ENCODE assay signal across 20 cellular contexts in the genomic region with DNA sequence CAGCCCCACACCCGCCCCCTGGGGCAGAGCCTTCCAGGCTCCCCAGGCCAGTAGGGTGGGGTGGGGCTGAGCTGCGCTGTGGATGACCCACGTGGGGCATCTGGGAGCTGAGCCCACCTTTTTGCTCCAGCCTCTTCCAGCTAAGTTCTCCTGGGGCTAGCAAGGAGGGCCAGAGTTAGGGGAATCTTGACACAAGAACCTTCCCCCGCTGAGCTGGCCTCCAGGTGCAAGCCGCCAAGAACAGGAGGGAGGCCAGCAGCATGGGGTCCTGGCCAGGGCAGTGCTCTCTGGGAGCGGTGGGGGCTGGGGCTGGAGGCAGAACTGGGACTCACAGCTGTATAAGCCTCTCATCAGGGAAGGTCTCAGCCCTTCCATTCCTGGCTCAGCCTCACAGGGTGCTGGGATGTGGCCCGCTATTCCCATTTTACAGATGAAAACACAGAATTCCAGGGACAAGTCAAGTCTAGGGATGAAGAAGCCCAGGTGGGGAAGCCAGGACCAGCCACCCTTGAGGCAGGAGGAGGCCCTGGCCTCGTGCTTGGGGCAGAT. TPM values are rescaled to one million over a fixed set of nuclear protein-coding genes. Genes with fewer than 3 reads are reported as not detected.
DNase-seq lines count a peak whose midpoint lies in the region; ATAC-seq and TF ChIP-seq lines count a peak whose summit lies in the region.
"Had no signal": no experiment of that assay in that cellular context is flagged by ENCODE, and none has a peak within 500 bp of the region (broad histone marks: within the 10 kb centered on the region; RNA-seq: fewer than 3 reads in every experiment).

No MANE protein-coding gene starts in this region.

- H4K91ac ChIP-seq in IMR-90 (ENCODE audit: insufficient read depth, low read depth, low read length): no peak overlapping the region

- no peak overlapping the region for H3K27ac ChIP-seq in IMR-90 (ENCODE audit: insufficient read depth, low read length)
- H3K27ac ChIP-seq in left lung: no peak overlapping the region
- peak overlapping the region; percentile 97 for H3K27ac ChIP-seq in smooth muscle cell (ENCODE audit: low read depth)
- H3K27ac ChIP-seq: thoracic aorta had no signal

- H2AK9ac ChIP-seq in IMR-90 (replicated peaks; ENCODE audit: low read depth, low read length, poor library complexity): peak overlapping the region; percentile 42

- no peak overlapping the region for H3K4ac ChIP-seq in IMR-90 (ENCODE audit: low read depth, low read length)

- H3K4me3 ChIP-seq in IMR-90 (ENCODE audit: insufficient read depth, low read depth, low read length) (no peak overlapping the region), left lung (no peak overlapping the region), smooth muscle cell (no peak overlapping the region)
- H3K4me3 ChIP-seq: hepatocyte, thoracic aorta had no signal

- TF ChIP-seq RAD21 in IMR-90 (IDR thresholded peaks at IDR 0.05; ENCODE audit: low read length): no peak

- H3K27ac Mint-ChIP-seq in endothelial cell (ENCODE audit: unreplicated experiment): no peak overlapping the region
- H3K27ac Mint-ChIP-seq: activated naive CD4-positive, alpha-beta T cell treated with anti-CD3 and anti-CD28 coated beads, Interleukin-2, amount 50 U/mL, for 24 hours; B cell; mesothelial cell of epicardium; stimulated activated effector memory CD8-positive, alpha-beta T cell treated with anti-CD3 and anti-CD28 coated beads, Interleukin-12 subunit alpha, Interleukin-12 subunit beta, amount 100 ng/mL, for 72 hours had no signal

- no peaks in the 10 kb centered on the region for H3K4me1 Mint-ChIP-seq in endothelial cell (ENCODE audit: unreplicated experiment)

- no peaks in the 10 kb centered on the region for H3K79me1 ChIP-seq in IMR-90 (ENCODE audit: low read depth in 1 of 2, low read length in 2 of 2)

- no peaks in the 10 kb centered on the region for H4K20me1 ChIP-seq in IMR-90 (ENCODE audit: insufficient read depth, low read length)
- H4K20me1 ChIP-seq in smooth muscle cell (ENCODE audit: low read depth): no peaks in the 10 kb centered on the region

- H2AK5ac ChIP-seq in IMR-90 (ENCODE audit: low read depth, low read length): no peak overlapping the region; the same call in 1 of the 2 replicates

- 93% methylated on average over 3 of the region's 8 CpGs; no CpG with 5 or more reads in 1 of the 2 experiments for WGBS in IMR-90 (ENCODE audit: extremely low coverage in 2 of 2, insufficient read length in 1 of 2), 2 experiments
- WGBS in smooth muscle cell (ENCODE audit: low lambda C conversion rate): 75% methylated on average over 7 of the region's 8 CpGs

- POLR2A ChIA-PET in IMR-90 (lab: Charles Lee; ENCODE audit: unreplicated experiment): no interaction called here

- no peak overlapping the region; the same call in 1 of the 2 replicates for H2BK120ac ChIP-seq in IMR-90 (ENCODE audit: low read depth, low read length)

- no TSS peak for BruUV-seq in IMR-90 (replicated peaks; lab: Mats Ljungman, UMichigan)

- H4K5ac ChIP-seq in IMR-90 (ENCODE audit: low read depth, low read length): no peak overlapping the region

- no peak overlapping the region for H3K9ac ChIP-seq in IMR-90 (ENCODE audit: low read depth, low read length)
- H3K9ac ChIP-seq in smooth muscle cell (ENCODE audit: low read depth): peak overlapping the region; percentile 50

- H2BK15ac ChIP-seq in IMR-90 (ENCODE audit: low read depth, low read length): no peak overlapping the region

- H3K14ac ChIP-seq in IMR-90 (replicated peaks; ENCODE audit: low read depth, low read length): no peak overlapping the region

- H3K27me3 ChIP-seq in IMR-90 (ENCODE audit: control insufficient read depth, insufficient read depth, low read length): no peaks in the 10 kb centered on the region
- no peaks in the 10 kb centered on the region for H3K27me3 ChIP-seq in left lung
- H3K27me3 ChIP-seq in smooth muscle cell (ENCODE audit: low read depth): no peaks in the 10 kb centered on the region
- H3K27me3 ChIP-seq: hepatocyte had no signal

- no peak overlapping the region for H2AFZ ChIP-seq in IMR-90 (replicated peaks; ENCODE audit: low read length, poor library complexity)
- H2AFZ ChIP-seq in smooth muscle cell (ENCODE audit: low read depth): no peak overlapping the region
- H2AFZ ChIP-seq: hepatocyte had no signal

- H3K27me3 Mint-ChIP-seq in endothelial cell (ENCODE audit: unreplicated experiment): no peaks in the 10 kb centered on the region
- H3K27me3 Mint-ChIP-seq: activated naive CD4-positive, alpha-beta T cell treated with anti-CD3 and anti-CD28 coated beads, Interleukin-2, amount 50 U/mL, for 24 hours had no signal

- CTCF ChIA-PET in IMR-90 (lab: Yijun Ruan, JAX): no interaction called here

- no peak overlapping the region for H2BK5ac ChIP-seq in IMR-90 (ENCODE audit: low read depth, low read length, poor library complexity, severe bottlenecking)

- H3K18ac ChIP-seq in IMR-90 (ENCODE audit: low read depth, low read length): no peak overlapping the region

- H3K9me3 ChIP-seq in IMR-90 (ENCODE audit: control insufficient read depth, insufficient read depth, low read length) (no peaks in the 10 kb centered on the region), left lung (no peaks in the 10 kb centered on the region), smooth muscle cell (replicated peaks; ENCODE audit: low read depth) (no peaks in the 10 kb centered on the region)
- H3K9me3 ChIP-seq: thoracic aorta had no signal

- dilution Hi-C loops in IMR-90 (cut with HindIII; ENCODE audit: low sequenced_read_pairs, unreplicated experiment): no loop called here

- peaks cover 22% of the 10 kb centered on the region for H3K4me1 ChIP-seq in IMR-90 (ENCODE audit: control insufficient read depth, insufficient read depth, low read length)
- H3K4me1 ChIP-seq in left lung: peaks cover 4 to 14% of the 10 kb centered on the region in 2 donors
- no peaks in the 10 kb centered on the region for H3K4me1 ChIP-seq in smooth muscle cell (ENCODE audit: low read depth)

- ATAC-seq in IMR-90 (ENCODE audit: low read depth) (no peak), left lung (peak; percentile 10), GM18517 (IDR thresholded peaks at IDR 0.05; ENCODE audit: unreplicated experiment) (no peak)
- ATAC-seq: effector memory CD8-positive, alpha-beta T cell had no signal

- H3K56ac ChIP-seq in IMR-90 (ENCODE audit: extremely low read depth, insufficient read depth, low read length): no peak overlapping the region

- peaks cover 3% of the 10 kb centered on the region for H3K9me1 ChIP-seq in IMR-90 (ENCODE audit: insufficient read depth, low read length)

- H3K4me3 Mint-ChIP-seq in endothelial cell (ENCODE audit: unreplicated experiment): no peak overlapping the region
- H3K4me3 Mint-ChIP-seq: activated naive CD4-positive, alpha-beta T cell treated with anti-CD3 and anti-CD28 coated beads, Interleukin-2, amount 50 U/mL, for 24 hours; B cell; effector memory CD8-positive, alpha-beta T cell; mesothelial cell of epicardium; stimulated activated effector memory CD8-positive, alpha-beta T cell treated with anti-CD3 and anti-CD28 coated beads, Interleukin-12 subunit alpha, Interleukin-12 subunit beta, amount 100 ng/mL, for 72 hours had no signal

- no peak overlapping the region for H3K4me2 ChIP-seq in IMR-90 (ENCODE audit: low read depth, low read length)
- H3K4me2 ChIP-seq in smooth muscle cell: peak overlapping the region; percentile 76
- H3K4me2 ChIP-seq: hepatocyte had no signal

- H4K8ac ChIP-seq in IMR-90 (ENCODE audit: low read depth in 2 of 2, low read length in 2 of 2): no peak overlapping the region; a peak in 1 of 4 replicates

- H3K36me3 Mint-ChIP-seq in endothelial cell (ENCODE audit: low read depth, unreplicated experiment): peaks cover 5% of the 10 kb centered on the region
- H3K36me3 Mint-ChIP-seq: activated naive CD4-positive, alpha-beta T cell treated with anti-CD3 and anti-CD28 coated beads, Interleukin-2, amount 50 U/mL, for 24 hours; stimulated activated effector memory CD8-positive, alpha-beta T cell treated with anti-CD3 and anti-CD28 coated beads, Interleukin-12 subunit alpha, Interleukin-12 subunit beta, amount 100 ng/mL, for 72 hours had no signal

- peaks cover 7% of the 10 kb centered on the region for H3F3A ChIP-seq in smooth muscle cell (ENCODE audit: low read depth)

- DNase-seq in IMR-90: no peak
- DNase-seq in endothelial cell (ENCODE audit: low spot score): peak; percentile 2
- DNase-seq in left lung: peak in 1 of 2 donors; percentile 50
- no peak for DNase-seq in smooth muscle cell (lab: John Stamatoyannopoulos, UW; ENCODE audit: unreplicated experiment)
- DNase-seq in NCI-H748 (lab: John Stamatoyannopoulos, UW; ENCODE audit: unreplicated experiment): no peak
- DNase-seq in AG08396 (ENCODE audit: low spot score): no peak
- DNase-seq: effector memory CD8-positive, alpha-beta T cell; NCI-H1417 treated with DMSO at 0.1 percent for 48 hours; NCI-H2171; NCI-H526 treated with DMSO at 0.1 percent for 48 hours; SHP77 treated with DMSO at 0.1 percent for 48 hours; stimulated activated CD4-positive, alpha-beta T cell treated with anti-CD3 and anti-CD28 coated beads, Interleukin-15, amount 100 ng/mL, for 24 hours had no signal

- H3K23ac ChIP-seq in IMR-90 (ENCODE audit: low read depth, low read length): no peak overlapping the region

- TF ChIP-seq CTCF in IMR-90 (conservative IDR thresholded peaks at IDR 0.05; ENCODE audit: low read depth, low read length) (no peak), endothelial cell (IDR thresholded peaks at IDR 0.05; ENCODE audit: unreplicated experiment) (no peak), left lung (IDR thresholded peaks at IDR 0.05) (no peak), smooth muscle cell (IDR thresholded peaks at IDR 0.05; ENCODE audit: borderline replicate concordance, insufficient read depth, poor library complexity, severe bottlenecking) (no peak)

- no peak overlapping the region for H2BK20ac ChIP-seq in IMR-90 (ENCODE audit: low read depth, low read length)

- TF ChIP-seq POLR2A in IMR-90 (IDR thresholded peaks at IDR 0.05; ENCODE audit: low read depth, low read length): no peak

- intact Hi-C loops in IMR-90 (cut with micrococcal nuclease) (no loop called here), left lung (cut with DNase I) (loop anchor here in 1 of 2 donors (10.0 kb wide), 1 partner anchor 182 kb away; a partner anchor contains a TSS)

- no peaks in the 10 kb centered on the region for H3K9me3 Mint-ChIP-seq in endothelial cell (ENCODE audit: unreplicated experiment)
- H3K9me3 Mint-ChIP-seq: activated naive CD4-positive, alpha-beta T cell treated with anti-CD3 and anti-CD28 coated beads, Interleukin-2, amount 50 U/mL, for 24 hours; effector memory CD8-positive, alpha-beta T cell; stimulated activated effector memory CD8-positive, alpha-beta T cell treated with anti-CD3 and anti-CD28 coated beads, Interleukin-12 subunit alpha, Interleukin-12 subunit beta, amount 100 ng/mL, for 72 hours had no signal

- no peaks in the 10 kb centered on the region for H3K79me2 ChIP-seq in smooth muscle cell (ENCODE audit: low read depth)
- H3K79me2 ChIP-seq: hepatocyte had no signal

- in situ Hi-C loops in IMR-90 (cut with MboI; ENCODE audit: low sequenced_read_pairs): no loop called here

- H3K36me3 ChIP-seq in IMR-90 (ENCODE audit: control insufficient read depth, insufficient read depth, low read length): no peaks in the 10 kb centered on the region
- H3K36me3 ChIP-seq in left lung: no peaks in the 10 kb centered on the region
- no peaks in the 10 kb centered on the region for H3K36me3 ChIP-seq in smooth muscle cell (ENCODE audit: low read depth)
- H3K36me3 ChIP-seq: thoracic aorta had no signal

RNA-seq across cellular contexts. Expression of a gene that starts 21.5 kb away (rescaled TPM):
- total RNA-seq in IMR-90 (2012; rRNA removed) (4.7 and 5.0 TPM in 2 replicates), endothelial cell (ENCODE audit: unreplicated experiment) (5.0 TPM), left lung (1 to 10 TPM; 3.9 to 5.9 TPM), smooth muscle cell (3.3 and 4.5 TPM in 2 replicates)
- polyA plus RNA-seq in IMR-90 (2012; rRNA removed) (7.5 and 8.5 TPM in 2 replicates), smooth muscle cell (10.1 and 11.8 TPM in 2 replicates)
- 5.0 and 8.3 TPM in 2 replicates for polyA plus RNA-seq in IMR-90 (2012; cell fraction: cytosol; rRNA removed)
- 9.2 and 23.8 TPM in 2 replicates for polyA plus RNA-seq in IMR-90 (2012; cell fraction: nucleus; rRNA removed; ENCODE audit: low replicate concordance)
- polyA plus RNA-seq: neural cell had no signal
